8 cellular contexts compared by ENCODE assay signal in the genomic region with DNA sequence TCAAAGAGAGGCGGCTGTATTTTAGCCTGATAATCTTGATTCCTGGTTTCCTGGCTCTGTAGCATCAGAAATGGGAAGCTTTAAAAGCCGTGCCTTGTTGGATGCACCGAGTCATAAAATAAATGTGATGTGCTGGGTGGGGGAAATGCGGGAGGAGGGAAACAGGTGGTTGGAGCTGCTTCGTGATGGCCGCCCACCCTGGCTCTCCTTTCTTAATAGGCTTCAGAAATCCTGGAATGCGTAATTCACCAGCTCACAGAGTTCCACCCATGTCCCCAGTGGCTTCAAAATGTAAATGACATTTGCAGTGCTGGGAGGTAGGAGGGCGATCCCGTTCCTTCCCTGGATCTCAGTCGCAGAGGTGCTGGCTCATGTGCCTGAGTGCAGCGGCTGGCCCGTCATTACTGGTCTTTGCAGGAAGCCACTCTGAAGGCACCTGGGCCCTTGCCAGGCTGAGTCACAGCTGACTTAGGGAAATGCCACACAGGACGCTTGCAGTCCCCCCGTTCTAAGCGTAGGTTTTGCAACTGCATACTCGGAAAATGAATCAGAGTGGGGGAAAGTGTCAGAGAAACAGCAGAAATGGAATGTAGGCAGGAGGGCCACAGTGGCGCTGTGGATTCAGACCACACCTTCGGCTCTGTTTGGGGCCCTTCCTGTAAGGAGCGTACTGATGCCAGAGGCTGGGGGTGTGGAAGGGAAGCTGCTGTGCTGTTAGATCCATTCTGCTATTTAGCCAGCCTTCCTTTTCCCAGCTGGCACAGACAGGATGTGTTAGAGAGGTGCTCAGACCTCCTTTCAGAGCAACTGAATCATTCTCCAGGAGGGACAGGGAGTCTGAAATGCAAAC. TPM values are rescaled to one million over a fixed set of nuclear protein-coding genes. Genes with fewer than 3 reads are reported as not detected.
A peak's percentile ranks its signal among the peaks of the same experiment; 100 is the strongest.
DNase-seq lines count a peak whose midpoint lies in the region; FAIRE-seq and TF ChIP-seq lines count a peak whose summit lies in the region.

No MANE protein-coding gene starts in this region.

- H3K27me3 ChIP-seq in BE2C (no peaks in the 10 kb centered on the region), osteoblast (ENCODE audit: insufficient read depth, low read length) (no peaks in the 10 kb centered on the region), thymus (ENCODE audit: control insufficient read depth, insufficient read depth) (no peaks in the 10 kb centered on the region)

- H3K4me3 ChIP-seq in BE2C (ENCODE audit: low read depth, low read length) (no peak overlapping the region), foreskin fibroblast (ENCODE audit: low read depth in 1 of 2, low read length in 2 of 2) (peak overlapping the region; percentile 5 to 10), osteoblast (ENCODE audit: insufficient read depth, low read length) (peak overlapping the region; percentile 51), thymus (ENCODE audit: low read length) (no peak overlapping the region)

- H3K27ac ChIP-seq in osteoblast (ENCODE audit: low read depth, low read length) (peak overlapping the region; percentile 94), thymus (ENCODE audit: low read depth) (peak overlapping the region; percentile 62)

- FAIRE-seq in GM19239 (lab: Jason Lieb, UNC), result peak; percentile 63

- WGBS in thymus, result 15% methylated on average over 19 of the region's 19 CpGs

- H3K36me3 ChIP-seq in BE2C (no peaks in the 10 kb centered on the region), osteoblast (ENCODE audit: insufficient read depth, low read length) (peaks cover 6% of the 10 kb centered on the region), thymus (ENCODE audit: control insufficient read depth, insufficient read depth) (no peaks in the 10 kb centered on the region)

- H3K4me2 ChIP-seq in osteoblast (ENCODE audit: insufficient read depth, low read length), result peak overlapping the region; percentile 82

- peaks cover 26% of the 10 kb centered on the region for H4K20me1 ChIP-seq in osteoblast (ENCODE audit: insufficient read depth, low read length)

- H3K79me2 ChIP-seq in osteoblast (ENCODE audit: insufficient read depth, low read length), result peaks cover 79% of the 10 kb centered on the region

- H2AFZ ChIP-seq in osteoblast (ENCODE audit: low read length), result no peak overlapping the region

- DNase-seq in BE2C, result peak; percentile 75
- peak; percentile 44 for DNase-seq in GM19239 (ENCODE audit: insufficient read length, low spot score)
- DNase-seq in HS-27A (ENCODE audit: low read depth), result peak; percentile 99
- peak; percentile 96 for DNase-seq in RKO (ENCODE audit: low spot score)
- peak; percentile 46 for DNase-seq in activated effector memory CD4-positive, alpha-beta T cell treated with Interleukin-2 at 50 U/mL for 16 hours
- DNase-seq in foreskin fibroblast, result peak; percentile 99 to 100
- peak; percentile 96 for DNase-seq in osteoblast (ENCODE audit: insufficient read length, low spot score, missing footprints)

- H3K9me3 ChIP-seq in BE2C (no peaks in the 10 kb centered on the region), osteoblast (ENCODE audit: low read depth, low read length) (no peaks in the 10 kb centered on the region), thymus (ENCODE audit: control insufficient read depth) (no peaks in the 10 kb centered on the region)

- TF ChIP-seq CTCF in BE2C (IDR thresholded peaks at IDR 0.05; ENCODE audit: low read depth, low read length) (no peak), foreskin fibroblast (IDR thresholded peaks at IDR 0.05; ENCODE audit: low read depth, low read length) (no peak), osteoblast (IDR thresholded peaks at IDR 0.05; ENCODE audit: extremely low read depth, low read depth, low read length) (peak; percentile 10)

- H3K4me1 ChIP-seq in BE2C (peaks cover 48% of the 10 kb centered on the region), osteoblast (ENCODE audit: insufficient read depth, low read length) (peaks cover 51% of the 10 kb centered on the region), thymus (ENCODE audit: control insufficient read depth, insufficient read depth, low read length) (peaks cover 66% of the 10 kb centered on the region)

RNA-seq across cellular contexts. Expression of gene GALNT2, which starts 37.6 kb away (rescaled TPM):
- polyA plus RNA-seq in BE2C (2012; ENCODE audit: insufficient read depth, insufficient read length, low read depth), result 49.5 TPM
- 81.9 and 83.2 TPM in 2 replicates for total RNA-seq in osteoblast
- 33.9 TPM for polyA plus RNA-seq in thymus

Comparison
In these comparisons a context has a peak if more than half of its experiments do, and no peak if none do; other contexts are left out.
1. DNase-seq: peak in every context shown above with its lines; median percentile 100 in foreskin fibroblast; 99 in HS-27A; 96 in RKO; 96 in osteoblast; 75 in BE2C; 46 in activated effector memory CD4-positive, alpha-beta T cell treated with Interleukin-2 at 50 U/mL for 16 hours; 44 in GM19239.
2. H3K4me3 ChIP-seq: peak in foreskin fibroblast (2 of 2) and osteoblast (single experiment); none in BE2C (single experiment) and thymus (single experiment).